Comparison of ENCODE assay signal across 8 cellular contexts in genomic region chr19:53537523-53538377, GRCh38. TPM values are rescaled to one million over a fixed set of nuclear protein-coding genes. Genes with fewer than 3 reads are reported as not detected.
DNase-seq lines count a peak whose midpoint lies in the region; TF ChIP-seq lines count a peak whose summit lies in the region.

Gene ZNF331 (plus strand): TSS chr19:53538145. CDS start chr19:53569377, 31,232 bp downstream.

- H3K27ac ChIP-seq in CD8-positive, alpha-beta memory T cell (ENCODE audit: low read depth, low read length) = peak within 1 kb of the TSS; percentile 95
- H3K27ac ChIP-seq in HUES64 (ENCODE audit: low read depth, low read length) (peak within 1 kb of the TSS; percentile 3; the same call in 1 of the 2 replicates), VCaP (peak within 1 kb of the TSS; percentile 90)

- H3K36me3 ChIP-seq in CD8-positive, alpha-beta memory T cell (ENCODE audit: insufficient read depth, low read length) = no peaks in the 10 kb centered on the region
- H3K36me3 ChIP-seq in HUES64 (ENCODE audit: insufficient read depth, low read length) = peaks cover 52% of the 10 kb centered on the region

- H3K9ac ChIP-seq in HUES64 (ENCODE audit: low read depth, low read length) = peak within 1 kb of the TSS; percentile 56

- H3K27me3 Mint-ChIP-seq in CD8-positive, alpha-beta memory T cell = peaks cover 0 to 14% of the 10 kb centered on the region in 2 donors
- H3K27me3 Mint-ChIP-seq in MCF 10A (ENCODE audit: insufficient read depth, unreplicated experiment) = no peaks in the 10 kb centered on the region

- H3K36me3 Mint-ChIP-seq in CD8-positive, alpha-beta memory T cell = peaks cover 11 to 52% (median 30%) of the 10 kb centered on the region in 3 donors
- H3K36me3 Mint-ChIP-seq in MCF 10A (ENCODE audit: insufficient read depth, unreplicated experiment) = peaks cover 21% of the 10 kb centered on the region

- peaks cover 0 to 12% (median 0%) of the 10 kb centered on the region in 5 donors for H3K9me3 Mint-ChIP-seq in CD8-positive, alpha-beta memory T cell
- H3K9me3 Mint-ChIP-seq in MCF 10A (ENCODE audit: unreplicated experiment) = peaks cover 7% of the 10 kb centered on the region

- H3K4me1 ChIP-seq in CD8-positive, alpha-beta memory T cell (ENCODE audit: insufficient read depth, low read length) = peaks cover 17% of the 10 kb centered on the region
- H3K4me1 ChIP-seq in HUES64 (ENCODE audit: insufficient read depth, low read length) = no peaks in the 10 kb centered on the region

- H3K4me1 Mint-ChIP-seq in CD8-positive, alpha-beta memory T cell = peaks cover 24 to 57% (median 39%) of the 10 kb centered on the region in 3 donors
- H3K4me1 Mint-ChIP-seq in MCF 10A (ENCODE audit: insufficient read depth, unreplicated experiment) = no peaks in the 10 kb centered on the region

- peak; percentile 22 for TF ChIP-seq CTCF in GM20000 (IDR thresholded peaks at IDR 0.05; ENCODE audit: extremely low read depth, missing control alignments)
- TF ChIP-seq CTCF in VCaP (conservative IDR thresholded peaks at IDR 0.05) = peak; percentile 53
- TF ChIP-seq CTCF in MCF 10A (IDR thresholded peaks at IDR 0.05; ENCODE audit: unreplicated experiment) = no peak

- H3K9me3 ChIP-seq in CD8-positive, alpha-beta memory T cell (ENCODE audit: low read length) = no peaks in the 10 kb centered on the region
- no peaks in the 10 kb centered on the region for H3K9me3 ChIP-seq in HUES64 (ENCODE audit: insufficient read depth, low read depth, low read length)

- H3K27me3 ChIP-seq in CD8-positive, alpha-beta memory T cell (ENCODE audit: insufficient read depth, low read length, poor library complexity, severe bottlenecking) = no peaks in the 10 kb centered on the region
- H3K27me3 ChIP-seq in HUES64 (ENCODE audit: insufficient read depth, low read length) = no peaks in the 10 kb centered on the region

- peak; percentile 87 to 96 (median 95) for DNase-seq in CD8-positive, alpha-beta memory T cell
- DNase-seq in GM20000 (ENCODE audit: low spot score) = peak; percentile 81
- DNase-seq in MCF 10A (ENCODE audit: unreplicated experiment) = peak; percentile 52
- peak; percentile 69 for DNase-seq in inferior parietal cortex (ENCODE audit: extremely low spot score)
- DNase-seq in stimulated activated CD4-positive, alpha-beta T cell treated with anti-CD3 and anti-CD28 coated beads, Interleukin-12 subunit alpha, Interleukin-12 subunit beta, amount 100 ng/mL, for 24 hours (ENCODE audit: low read depth in 2 of 2) = peak; percentile 69 to 84
- DNase-seq in NOMO-1 (lab: John Stamatoyannopoulos, UW; ENCODE audit: unreplicated experiment in 2 of 2) = no peak

- peak within 1 kb of the TSS; percentile 98 to 100 (median 99) for H3K27ac Mint-ChIP-seq in CD8-positive, alpha-beta memory T cell
- peak within 1 kb of the TSS; percentile 78 for H3K27ac Mint-ChIP-seq in MCF 10A (ENCODE audit: low read depth, unreplicated experiment)

- no TSS peak for BruUV-seq in MCF 10A (replicated peaks; lab: Mats Ljungman, UMichigan)

- WGBS in HUES64 = 61% methylated on average over 81 of the region's 81 CpGs

- CTCF ChIA-PET in CD8-positive, alpha-beta memory T cell (lab: Charles Lee) = interaction anchor here (1.3 kb wide), 1 partner anchor 17 kb away, joined by 3 read pairs; no protein-coding TSS in a partner anchor
- CTCF ChIA-PET in MCF 10A (lab: Yijun Ruan, JAX) = no interaction called here

- POLR2A ChIA-PET in CD8-positive, alpha-beta memory T cell (lab: Charles Lee) = interaction anchor here (1.3 to 1.5 kb wide), 3 partner anchors 17 kb away, joined by 3 to 5 read pairs (median 5); no protein-coding TSS in a partner anchor
- POLR2A ChIA-PET in MCF 10A (lab: Yijun Ruan, JAX) = interaction anchor here (0.8 to 1.8 kb wide), 3 partner anchors 17 to 599 kb away, joined by 3 to 7 read pairs (median 4); no protein-coding TSS in a partner anchor

- peak within 1 kb of the TSS; percentile 83 for H3K4me3 ChIP-seq in CD8-positive, alpha-beta memory T cell (ENCODE audit: low read length)
- peak within 1 kb of the TSS; percentile 58 for H3K4me3 ChIP-seq in HUES64 (ENCODE audit: low read length)

- intact Hi-C loops in MCF 10A (cut with micrococcal nuclease) = no loop called here

- H3K4me3 Mint-ChIP-seq in CD8-positive, alpha-beta memory T cell = peak within 1 kb of the TSS; percentile 91 to 99 (median 94)
- H3K4me3 Mint-ChIP-seq in MCF 10A (ENCODE audit: unreplicated experiment) = peak within 1 kb of the TSS; percentile 89

RNA-seq across cellular contexts. Expression of gene ZNF331, which starts in this region (rescaled TPM):
- 10 to 100 TPM; 17.5 to 18.6 TPM for total RNA-seq in CD8-positive, alpha-beta memory T cell
- polyA plus RNA-seq in CD8-positive, alpha-beta memory T cell = 43.9 TPM
- polyA plus RNA-seq in HUES64 (2013, experiment 1 of 2) = 22.4 TPM
- polyA plus RNA-seq in HUES64 (2013, experiment 2 of 2) = 20.5 TPM
- 5.8 and 7.7 TPM in 2 replicates for total RNA-seq in MCF 10A (2022)

Comparison
In these comparisons a context has a peak if more than half of its experiments do, and no peak if none do; other contexts are left out.
1. DNase-seq: peak in CD8-positive, alpha-beta memory T cell (5 of 5), GM20000 (single experiment), MCF 10A (single experiment), inferior parietal cortex (single experiment) and stimulated activated CD4-positive, alpha-beta T cell treated with anti-CD3 and anti-CD28 coated beads, Interleukin-12 subunit alpha, Interleukin-12 subunit beta, amount 100 ng/mL, for 24 hours (2 of 2); none in NOMO-1 (0 of 2).
2. H3K27ac ChIP-seq: peak in every context shown above with its lines; median percentile 95 in CD8-positive, alpha-beta memory T cell; 90 in VCaP; 3 in HUES64.